ENCODE assay signal across 8 cellular contexts in the genomic region with DNA sequence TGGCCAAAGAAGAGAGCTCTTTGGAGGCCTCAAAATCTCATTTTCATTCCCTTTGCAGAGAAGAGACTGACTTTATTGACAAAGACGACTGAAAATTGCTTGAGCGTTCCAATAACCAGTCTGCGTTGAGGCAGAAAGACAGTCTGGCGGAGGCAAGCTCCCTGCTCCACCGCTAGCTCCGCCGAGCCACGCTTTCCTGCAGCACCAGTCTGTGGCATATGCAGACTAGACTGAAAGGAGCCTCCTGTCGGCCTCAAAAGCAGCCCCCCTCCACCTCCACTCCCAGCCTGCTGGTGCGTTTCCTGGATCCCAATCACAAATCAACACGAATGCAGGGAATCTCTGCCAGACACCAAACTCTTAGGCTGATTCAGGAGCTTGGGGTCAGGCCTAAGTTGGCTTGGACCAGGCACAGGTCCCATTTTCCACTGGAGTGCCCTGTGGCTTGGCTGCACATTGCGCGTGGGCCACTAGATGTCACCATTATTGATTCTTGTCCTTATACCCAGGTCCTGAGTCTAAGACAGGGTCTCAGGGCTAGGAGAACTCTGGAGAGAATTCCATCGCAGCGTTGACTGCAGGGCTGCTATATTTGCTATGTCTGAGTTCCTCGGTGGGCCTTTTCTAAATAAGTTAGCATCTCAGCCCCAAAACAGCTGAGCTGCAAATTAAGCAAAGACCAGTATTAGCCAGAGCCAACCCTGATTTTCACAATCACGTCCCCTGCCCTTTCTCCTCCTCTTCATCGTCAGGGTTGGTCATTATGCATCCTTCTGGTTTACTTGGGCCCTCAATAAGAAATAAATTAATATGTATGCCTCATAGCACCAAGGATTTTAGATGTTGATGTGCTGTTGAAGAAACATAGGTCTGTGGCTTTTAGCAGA. TPM values are rescaled to one million over a fixed set of nuclear protein-coding genes. Genes with fewer than 3 reads are reported as not detected.
DNase-seq lines count a peak whose midpoint lies in the region; ATAC-seq, FAIRE-seq and TF ChIP-seq lines count a peak whose summit lies in the region.

No MANE protein-coding gene starts in this region.

- H3K4me3 ChIP-seq in gastroesophageal sphincter (no peak overlapping the region), pancreas (no peak overlapping the region), aorta (ENCODE audit: low read length in 2 of 2) (no peak overlapping the region)

- TF ChIP-seq POLR2A in gastroesophageal sphincter (IDR thresholded peaks at IDR 0.05): no peak

- 40 to 64% methylated on average over 2 to 12 of the region's 18 CpGs for WGBS in gastroesophageal sphincter (ENCODE audit: low coverage in 1 of 2), 2 donors
- 53 to 58% methylated on average over 18 of the region's 18 CpGs for WGBS in pancreas, 2 donors
- 44 to 48% methylated on average over 18 of the region's 18 CpGs for WGBS in aorta, 2 donors

- DNase-seq in ELR (ENCODE audit: low read depth) (peak; percentile 59), OCI-M1 (lab: John Stamatoyannopoulos, UW) (peak; percentile 79), pancreas (peak; percentile 47 to 79 (median 70)), aorta (peak; percentile 75 to 92)

- H3K9me3 Mint-ChIP-seq in activated T-helper 17 cell treated with anti-CD3 and anti-CD28 coated beads, Interleukin-2, amount 50 U/mL, for 72 hours: no peaks in the 10 kb centered on the region

- ATAC-seq in HG02759 (IDR thresholded peaks at IDR 0.05; ENCODE audit: unreplicated experiment) (peak; percentile 73), gastroesophageal sphincter (peak; percentile 53), pancreas (peak; percentile 82 to 97 (median 93)), aorta (ENCODE audit: low FRiP score) (peak; percentile 83), HG03039 (IDR thresholded peaks at IDR 0.05; ENCODE audit: unreplicated experiment) (no peak)
- ATAC-seq in activated T-helper 17 cell treated with anti-CD3 and anti-CD28 coated beads, Interleukin-2, amount 50 U/mL, for 72 hours (replicated peaks): peak; percentile 69

- H3K36me3 ChIP-seq in gastroesophageal sphincter: no peaks in the 10 kb centered on the region
- no peaks in the 10 kb centered on the region for H3K36me3 ChIP-seq in pancreas
- no peaks in the 10 kb centered on the region for H3K36me3 ChIP-seq in aorta (ENCODE audit: control insufficient read depth in 1 of 2, insufficient read depth in 2 of 2, low read length in 1 of 2)

- no peak overlapping the region for H3K27ac Mint-ChIP-seq in activated T-helper 17 cell treated with anti-CD3 and anti-CD28 coated beads, Interleukin-2, amount 50 U/mL, for 72 hours

- H3K4me1 ChIP-seq in gastroesophageal sphincter (peaks cover 0 to 22% (median 3%) of the 10 kb centered on the region in 3 donors), pancreas (no peaks in the 10 kb centered on the region), aorta (ENCODE audit: control insufficient read depth in 1 of 2, insufficient read depth in 2 of 2, low read length in 2 of 2) (no peaks in the 10 kb centered on the region)

- H3K27ac ChIP-seq in gastroesophageal sphincter: peak overlapping the region in 2 of 4 donors; percentile 15 to 45
- no peak overlapping the region for H3K27ac ChIP-seq in pancreas
- H3K27ac ChIP-seq in aorta (ENCODE audit: low read depth in 1 of 2, low read length in 2 of 2): peak overlapping the region in 1 of 2 donors; percentile 2

- H3K9me3 ChIP-seq in gastroesophageal sphincter (no peaks in the 10 kb centered on the region), pancreas (no peaks in the 10 kb centered on the region), aorta (ENCODE audit: control insufficient read depth, low read length) (no peaks in the 10 kb centered on the region)

- H3K27me3 Mint-ChIP-seq in activated T-helper 17 cell treated with anti-CD3 and anti-CD28 coated beads, Interleukin-2, amount 50 U/mL, for 72 hours: no peaks in the 10 kb centered on the region

- H3K4me3 Mint-ChIP-seq in activated T-helper 17 cell treated with anti-CD3 and anti-CD28 coated beads, Interleukin-2, amount 50 U/mL, for 72 hours: no peak overlapping the region

- TF ChIP-seq CTCF in gastroesophageal sphincter (IDR thresholded peaks at IDR 0.05) (peak in 3 of 4 experiments; percentile 45 to 69 (median 57)), pancreas (IDR thresholded peaks at IDR 0.05) (peak; percentile 43 to 61 (median 56))

- FAIRE-seq in pancreas (lab: Jason Lieb, UNC): no peak

- H3K36me3 Mint-ChIP-seq in activated T-helper 17 cell treated with anti-CD3 and anti-CD28 coated beads, Interleukin-2, amount 50 U/mL, for 72 hours (ENCODE audit: low read depth): no peaks in the 10 kb centered on the region

- TF ChIP-seq EP300 in gastroesophageal sphincter (IDR thresholded peaks at IDR 0.05): no peak

- H3K27me3 ChIP-seq in gastroesophageal sphincter (no peaks in the 10 kb centered on the region), pancreas (no peaks in the 10 kb centered on the region), aorta (ENCODE audit: control insufficient read depth in 1 of 2, insufficient read depth in 2 of 2, low read length in 1 of 2) (no peaks in the 10 kb centered on the region)

- intact Hi-C loops in pancreas (cut with DNase I) (no loop called here), aorta (cut with DNase I) (loop anchor here (5.0 to 10.0 kb wide), 5 partner anchors 37 to 335 kb away; a partner anchor contains a TSS)

- H3K4me1 Mint-ChIP-seq in activated T-helper 17 cell treated with anti-CD3 and anti-CD28 coated beads, Interleukin-2, amount 50 U/mL, for 72 hours: no peaks in the 10 kb centered on the region

RNA-seq across cellular contexts. Expression of a gene that starts 5.2 kb away (rescaled TPM):
- total RNA-seq in activated T-helper 17 cell treated with anti-CD3 and anti-CD28 coated beads, Interleukin-2, amount 50 U/mL, for 72 hours: 10 to 100 TPM; 22.1 to 27.5 TPM
- total RNA-seq in gastroesophageal sphincter (10 to 100 TPM; 13.9 to 28.8 (median 22.3) TPM), pancreas (10 to 100 TPM in 3 of 6 donors, 1 to 10 TPM in 3; 7.6 to 14.7 (median 9.6) TPM), aorta (10 to 100 TPM; 23.2 to 25.1 TPM)
- polyA plus RNA-seq in pancreas (1 to 10 TPM; 3.5 to 6.2 TPM), aorta (1 to 10 TPM; 5.5 to 8.7 TPM)

Comparison
In these comparisons a context has a peak if more than half of its experiments do, and no peak if none do; other contexts are left out.
1. intact Hi-C loops: an anchor here in aorta (5.0 to 10.0 kb wide); none called in pancreas.